8 cellular contexts compared by ENCODE assay signal in the genomic region with DNA sequence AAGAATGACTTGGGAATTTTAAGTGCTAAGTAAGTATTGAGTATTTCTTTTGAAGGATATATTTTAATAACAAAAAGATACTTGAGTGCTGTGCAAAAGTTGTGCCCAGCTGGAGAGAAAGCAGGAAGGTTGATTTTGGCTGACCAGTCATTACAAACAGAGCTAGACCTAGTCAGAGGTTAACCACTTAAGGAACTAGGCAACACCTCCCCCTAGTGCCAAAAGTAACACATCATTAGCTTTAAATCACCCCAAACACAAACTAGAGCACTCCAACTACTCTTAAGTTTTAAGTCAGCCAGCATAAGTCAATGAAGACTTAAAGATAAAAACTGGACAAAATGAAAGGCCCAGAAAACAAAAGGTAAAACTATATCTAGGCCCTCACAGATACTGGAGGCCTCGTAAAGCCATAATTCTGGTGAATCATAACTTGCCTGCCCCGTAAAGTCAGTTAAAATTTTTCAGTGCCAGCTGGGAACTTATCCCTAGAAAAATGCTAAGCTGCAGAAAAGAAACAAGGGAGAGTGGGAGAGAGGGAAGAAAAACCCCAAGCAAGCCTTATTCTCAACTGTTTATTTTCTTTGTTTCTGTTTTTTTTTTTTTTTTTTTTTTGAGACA. TPM values are rescaled to one million over a fixed set of nuclear protein-coding genes. Genes with fewer than 3 reads are reported as not detected.
DNase-seq lines count a peak whose midpoint lies in the region; ATAC-seq and TF ChIP-seq lines count a peak whose summit lies in the region.

No MANE protein-coding gene starts in this region.

- peak; percentile 47 for TF ChIP-seq CTCF in Calu3 (IDR thresholded peaks at IDR 0.05; ENCODE audit: unreplicated experiment)

- no peak overlapping the region for H3K27ac Mint-ChIP-seq in Calu3 (ENCODE audit: unreplicated experiment)

- intact Hi-C loops in Calu3 (cut with micrococcal nuclease; ENCODE audit: unreplicated experiment), result loop anchor here (1.0 to 2.0 kb wide), 2 partner anchors 45 to 271 kb away; no protein-coding TSS in a partner anchor

- no peaks in the 10 kb centered on the region for H3K9me3 Mint-ChIP-seq in Calu3 (ENCODE audit: low read depth, unreplicated experiment)

- H3K27me3 Mint-ChIP-seq in Calu3 (ENCODE audit: unreplicated experiment), result no peaks in the 10 kb centered on the region

- peaks cover 16% of the 10 kb centered on the region for H3K36me3 Mint-ChIP-seq in Calu3 (ENCODE audit: insufficient read depth, unreplicated experiment)

- no TSS peak for BruUV-seq in Calu3 (replicated peaks; lab: Mats Ljungman, UMichigan)

- H3K4me3 Mint-ChIP-seq in Calu3 (ENCODE audit: low read depth, unreplicated experiment), result no peak overlapping the region

- CTCF ChIA-PET in Calu3 (lab: Charles Lee), result interaction anchor here (0.8 to 2.1 kb wide), 12 partner anchors 33 to 712 kb away, joined by 3 to 17 read pairs (median 5); partner anchors contain the start of gene AKIP1

- peaks cover 22% of the 10 kb centered on the region for H3K4me1 Mint-ChIP-seq in Calu3 (ENCODE audit: low read depth, unreplicated experiment)

- DNase-seq in Calu3 (peak; percentile 50), NCI-H82 (lab: John Stamatoyannopoulos, UW) (peak; percentile 70), amniotic epithelial cell (ENCODE audit: low read depth) (peak; percentile 77), iPS-NIHi7 (ENCODE audit: extremely low spot score) (peak; percentile 84), smooth muscle cell of the brain vasculature (ENCODE audit: low read depth, low spot score) (peak; percentile 80), ecto neural progenitor cell (ENCODE audit: low spot score) (no peak)

- ATAC-seq in GM18520 (IDR thresholded peaks at IDR 0.05; ENCODE audit: unreplicated experiment) (peak; percentile 37), HG03280 (IDR thresholded peaks at IDR 0.05; ENCODE audit: unreplicated experiment) (peak; percentile 42)

RNA-seq across cellular contexts. Expression of gene TMEM9B, which starts 4.6 kb away (rescaled TPM):
- 31.3 and 31.5 TPM in 2 replicates for total RNA-seq in Calu3 (2022)

RNA-seq across cellular contexts. Expression of gene ASCL3, which starts 16.8 kb away (rescaled TPM):
- not detected in 2 replicates for total RNA-seq in Calu3 (2022)

RNA-seq across cellular contexts. Expression of gene C11orf16, which starts 26.9 kb away (rescaled TPM):
- not detected in 2 replicates for total RNA-seq in Calu3 (2022)

RNA-seq across cellular contexts. Expression of gene NRIP3, which starts 44.1 kb away (rescaled TPM):
- total RNA-seq in Calu3 (2022), result 0.73 and 0.83 TPM in 2 replicates

RNA-seq across cellular contexts. Expression of gene AKIP1, which starts 48.7 kb away (rescaled TPM):
- total RNA-seq in Calu3 (2022), result 23.0 and 26.8 TPM in 2 replicates
